19 cellular contexts compared by ENCODE assay signal in the genomic region with DNA sequence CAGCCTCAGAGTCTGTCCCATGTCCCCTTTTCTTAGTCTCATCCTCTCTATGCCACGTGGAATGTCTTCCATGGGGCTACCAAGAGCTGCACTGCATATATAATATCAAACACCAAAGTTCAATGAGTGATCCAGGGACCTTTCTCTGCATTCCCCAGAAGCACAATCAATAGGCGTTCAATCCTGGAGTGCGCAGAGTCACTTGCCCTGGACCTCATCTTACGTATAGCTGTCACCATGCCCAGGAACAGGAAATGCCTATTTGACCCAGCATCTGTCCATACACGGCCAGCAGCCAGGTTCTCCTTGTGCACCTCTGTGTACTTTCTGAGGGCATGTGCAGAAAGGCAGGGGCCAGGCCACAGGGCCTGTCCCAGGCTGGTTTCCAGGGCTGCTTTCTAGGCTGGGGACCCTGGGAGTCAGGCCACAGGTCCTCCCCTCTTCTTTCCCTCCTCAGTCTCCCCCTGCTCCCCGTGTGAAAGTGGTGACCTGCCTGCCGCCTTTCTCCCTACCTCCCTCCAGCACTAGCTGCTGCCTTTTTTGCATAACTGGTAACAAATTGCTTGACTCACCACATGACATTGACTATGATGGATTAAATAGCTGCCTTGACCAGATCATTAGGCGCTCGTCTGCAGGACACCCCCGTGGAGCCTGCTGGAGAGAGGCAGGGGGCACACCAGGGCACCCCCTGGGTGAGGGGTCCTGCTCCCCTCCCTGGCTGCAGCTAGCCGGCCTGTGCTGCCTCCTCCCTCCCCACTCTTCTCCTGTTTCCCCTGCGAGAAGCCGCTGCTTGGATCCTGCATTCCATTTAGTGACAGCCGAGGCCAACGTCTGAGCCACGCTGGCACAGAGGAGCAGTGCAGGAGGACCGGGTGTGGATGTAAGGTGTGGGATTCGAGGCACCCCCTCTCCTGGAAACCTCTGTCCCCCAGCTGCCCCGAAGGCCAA.
"Had no signal": no experiment of that assay in that cellular context is flagged by ENCODE, and none has a peak within 500 bp of the region (broad histone marks: within the 10 kb centered on the region; RNA-seq: fewer than 3 reads in every experiment).

No MANE protein-coding gene starts in this region.

- H3K27ac Mint-ChIP-seq: activated CD4-positive, alpha-beta memory T cell treated with anti-CD3 and anti-CD28 coated beads, Interleukin-2, amount 10 ng/mL, durations not matched to agents 7 days and 5 days; activated naive CD4-positive, alpha-beta T cell treated with anti-CD3 and anti-CD28 coated beads, Interleukin-2, amount 50 U/mL, for 24 hours; effector memory CD8-positive, alpha-beta T cell; naive B cell; T-helper 17 cell had no signal

- H3K9me3 Mint-ChIP-seq: activated CD4-positive, alpha-beta memory T cell treated with anti-CD3 and anti-CD28 coated beads, Interleukin-2, amount 10 ng/mL, durations not matched to agents 7 days and 5 days; activated naive CD4-positive, alpha-beta T cell treated with anti-CD3 and anti-CD28 coated beads, Interleukin-2, amount 50 U/mL, for 24 hours; brain; effector memory CD8-positive, alpha-beta T cell had no signal

- DNase-seq: activated CD4-positive, alpha-beta memory T cell treated with anti-CD3 and anti-CD28 coated beads, Interleukin-2, amount 10 ng/mL, durations not matched to agents 7 days and 5 days; activated CD4-positive, alpha-beta T cell treated with anti-CD3 and anti-CD28 coated beads for 48 hours; activated CD4-positive, CD25-positive, alpha-beta regulatory T cell; activated gamma-delta T cell treated with Interleukin-2 at 50 U/mL for 16 hours; dermis blood vessel endothelial cell; effector memory CD8-positive, alpha-beta T cell; naive B cell; stimulated activated CD4-positive, alpha-beta T cell treated with anti-CD3 and anti-CD28 coated beads, Interleukin-2, amount 100 ng/mL, for 48 hours; stimulated activated CD8-positive, alpha-beta memory T cell treated with anti-CD3 and anti-CD28 coated beads, Interleukin-4, amount 100 ng/mL, for 48 hours; stimulated activated naive CD4-positive, alpha-beta T cell treated with Interleukin-2 at 50 U/mL for 16 hours; SW 1271; T-helper 17 cell had no signal

- H3K36me3 ChIP-seq: gastroesophageal sphincter had no signal

- H3K36me3 Mint-ChIP-seq: activated naive CD4-positive, alpha-beta T cell treated with anti-CD3 and anti-CD28 coated beads, Interleukin-2, amount 50 U/mL, for 24 hours; brain; naive B cell had no signal

- FAIRE-seq: endothelial cell of umbilical vein had no signal

- ATAC-seq: effector memory CD8-positive, alpha-beta T cell; gastroesophageal sphincter; left lobe of liver; T-helper 17 cell had no signal

- H3K9me3 ChIP-seq: gastroesophageal sphincter had no signal

- H3K4me3 Mint-ChIP-seq: activated CD4-positive, alpha-beta memory T cell treated with anti-CD3 and anti-CD28 coated beads, Interleukin-2, amount 10 ng/mL, durations not matched to agents 7 days and 5 days; activated naive CD4-positive, alpha-beta T cell treated with anti-CD3 and anti-CD28 coated beads, Interleukin-2, amount 50 U/mL, for 24 hours; brain; effector memory CD8-positive, alpha-beta T cell; naive B cell; neural crest cell; T-helper 17 cell had no signal

- H3K4me3 ChIP-seq: gastroesophageal sphincter, lung had no signal

- H3K4me1 Mint-ChIP-seq: activated CD4-positive, alpha-beta memory T cell treated with anti-CD3 and anti-CD28 coated beads, Interleukin-2, amount 10 ng/mL, durations not matched to agents 7 days and 5 days; activated naive CD4-positive, alpha-beta T cell treated with anti-CD3 and anti-CD28 coated beads, Interleukin-2, amount 50 U/mL, for 24 hours; naive B cell had no signal
